8 cellular contexts compared by ENCODE assay signal in genomic region chr13:106534844-106535551, GRCh38. TPM values are rescaled to one million over a fixed set of nuclear protein-coding genes. Genes with fewer than 3 reads are reported as not detected.
DNase-seq lines count a peak whose midpoint lies in the region; ATAC-seq and TF ChIP-seq lines count a peak whose summit lies in the region.

No MANE protein-coding gene starts in this region.

- no peak for TF ChIP-seq CTCF in CD4-positive, alpha-beta T cell (IDR thresholded peaks at IDR 0.05)
- no peak for TF ChIP-seq CTCF in WI38 (IDR thresholded peaks at IDR 0.05; ENCODE audit: low read depth, low read length)
- TF ChIP-seq CTCF in endothelial cell (IDR thresholded peaks at IDR 0.05; ENCODE audit: unreplicated experiment) = no peak

- peaks cover 11% of the 10 kb centered on the region for H3K4me1 ChIP-seq in mucosa of stomach (ENCODE audit: control insufficient read depth, insufficient read depth, low read length)

- intact Hi-C loops in CD4-positive, alpha-beta T cell (cut with DNase I, micrococcal nuclease) = loop anchor here (2.0 to 10.0 kb wide), 4 partner anchors 32 to 1763 kb away; no protein-coding TSS in a partner anchor

- H3K36me3 Mint-ChIP-seq in CD4-positive, alpha-beta T cell (ENCODE audit: low read depth) = peaks cover 4% of the 10 kb centered on the region
- H3K36me3 Mint-ChIP-seq in endothelial cell (ENCODE audit: low read depth, unreplicated experiment) = peaks cover 39% of the 10 kb centered on the region

- no peaks in the 10 kb centered on the region for H3K9me3 ChIP-seq in CD4-positive, alpha-beta T cell (ENCODE audit: control insufficient read depth, low read length)
- no peaks in the 10 kb centered on the region for H3K9me3 ChIP-seq in mucosa of stomach (ENCODE audit: control insufficient read depth, low read length)

- ATAC-seq in CD4-positive, alpha-beta T cell (ENCODE audit: poor library complexity) = peak; percentile 14
- ATAC-seq in GM19328 (IDR thresholded peaks at IDR 0.05; ENCODE audit: unreplicated experiment) (peak; percentile 24), HG03196 (IDR thresholded peaks at IDR 0.05; ENCODE audit: unreplicated experiment) (peak; percentile 24)

- peaks cover 42% of the 10 kb centered on the region for H3K27me3 ChIP-seq in CD4-positive, alpha-beta T cell (ENCODE audit: control insufficient read depth, insufficient read depth, low read length)
- no peaks in the 10 kb centered on the region for H3K27me3 ChIP-seq in mucosa of stomach (ENCODE audit: control insufficient read depth, insufficient read depth, low read length)

- H3K27me3 Mint-ChIP-seq in CD4-positive, alpha-beta T cell = peaks cover 50% of the 10 kb centered on the region
- peaks cover 21% of the 10 kb centered on the region for H3K27me3 Mint-ChIP-seq in endothelial cell (ENCODE audit: unreplicated experiment)

- no peak overlapping the region for H3K27ac ChIP-seq in CD4-positive, alpha-beta T cell (ENCODE audit: low read depth, low read length)

- POLR2A ChIA-PET in CD4-positive, alpha-beta T cell (lab: Charles Lee) = interaction anchor here (1.5 to 5.7 kb wide), 2 partner anchors 32 to 40 kb away, joined by 5 to 35 read pairs; partner anchors contain the start of gene ARGLU1

- H3K9me3 Mint-ChIP-seq in CD4-positive, alpha-beta T cell = no peaks in the 10 kb centered on the region
- H3K9me3 Mint-ChIP-seq in endothelial cell (ENCODE audit: unreplicated experiment) = no peaks in the 10 kb centered on the region

- no peak overlapping the region for H3K27ac Mint-ChIP-seq in CD4-positive, alpha-beta T cell
- H3K27ac Mint-ChIP-seq in endothelial cell (ENCODE audit: unreplicated experiment) = no peak overlapping the region

- H3K9ac ChIP-seq in mucosa of stomach (ENCODE audit: low read length) = peak overlapping the region; percentile 93

- no peaks in the 10 kb centered on the region for H3K36me3 ChIP-seq in mucosa of stomach (ENCODE audit: control insufficient read depth, insufficient read depth, low read length)

- DNase-seq in CD4-positive, alpha-beta T cell = peak in 4 of 10 experiments; percentile 1 to 19 (median 10)
- peak; percentile 31 for DNase-seq in endothelial cell (ENCODE audit: low spot score)
- no peak for DNase-seq in NCI-H446 treated with DMSO at 0.1 percent for 48 hours (lab: John Stamatoyannopoulos, UW)
- DNase-seq in NK-92 (lab: John Stamatoyannopoulos, UW; ENCODE audit: unreplicated experiment) = no peak

- H3K4me3 ChIP-seq in WI38 (ENCODE audit: low read depth, low read length) = peak overlapping the region; percentile 84
- H3K4me3 ChIP-seq in mucosa of stomach (ENCODE audit: low read length) = peak overlapping the region; percentile 62

- H3K4me1 Mint-ChIP-seq in CD4-positive, alpha-beta T cell (ENCODE audit: low read depth) = peaks cover 29% of the 10 kb centered on the region
- H3K4me1 Mint-ChIP-seq in endothelial cell (ENCODE audit: unreplicated experiment) = peaks cover 43% of the 10 kb centered on the region

- CTCF ChIA-PET in CD4-positive, alpha-beta T cell (lab: Charles Lee) = interaction anchor here (1.1 kb wide), 1 partner anchor 15 kb away, joined by 3 read pairs; no protein-coding TSS in a partner anchor

- H3K4me3 Mint-ChIP-seq in CD4-positive, alpha-beta T cell = peak overlapping the region; percentile 94
- H3K4me3 Mint-ChIP-seq in endothelial cell (ENCODE audit: unreplicated experiment) = peak overlapping the region; percentile 95

RNA-seq across cellular contexts. Expression of gene EFNB2, which starts 0.5 kb away (rescaled TPM):
- under 1 TPM; 0.20 to 0.36 TPM for total RNA-seq in CD4-positive, alpha-beta T cell
- 353 TPM for total RNA-seq in endothelial cell (ENCODE audit: unreplicated experiment)

RNA-seq across cellular contexts. Expression of gene ARGLU1, which starts 32.9 kb away (rescaled TPM):
- total RNA-seq in CD4-positive, alpha-beta T cell = 100 to 1,000 TPM; 146 to 152 TPM
- total RNA-seq in endothelial cell (ENCODE audit: unreplicated experiment) = 242 TPM

Comparison
In these comparisons a context has a peak if more than half of its experiments do, and no peak if none do; other contexts are left out.
1. RNA of gene EFNB2, which starts 0.5 kb away (total RNA-seq): 353 TPM in endothelial cell (single experiment); 0.20 to 0.36 TPM in CD4-positive, alpha-beta T cell; every median in the first group is over 100 times any median in the second.
2. Peak in every context shown above with its lines, with median percentiles within 50 percentile points of each other: ATAC-seq.